18 cellular contexts compared by ENCODE assay signal in the genomic region with DNA sequence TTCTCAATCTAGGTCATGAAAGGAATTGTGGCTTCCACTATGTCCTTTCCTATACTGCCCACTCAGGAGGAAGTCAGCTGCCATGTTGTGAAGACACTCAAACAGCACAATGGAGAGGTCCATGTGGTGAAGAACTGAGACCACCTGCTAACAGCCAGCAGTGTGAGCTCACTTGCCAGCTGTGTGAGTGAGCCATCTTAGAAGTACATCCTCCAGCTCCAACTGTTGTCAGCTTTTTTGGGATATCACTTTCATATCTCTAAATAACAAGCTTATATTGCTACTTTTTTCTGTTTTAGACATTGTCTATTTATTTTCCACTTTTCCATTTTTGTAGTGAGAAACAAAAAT.
"Had no signal": no experiment of that assay in that cellular context is flagged by ENCODE, and none has a peak within 500 bp of the region (broad histone marks: within the 10 kb centered on the region; RNA-seq: fewer than 3 reads in every experiment).

No MANE protein-coding gene starts in this region.

- H3K36me3 Mint-ChIP-seq: natural killer cell treated with Interleukin-12 subunit alpha and Interleukin-12 subunit beta and Interleukin-15 and Interleukin-18, amount 100 ng/mL, for 72 hours; stimulated activated naive B cell treated with anti-CD40 and anti-IgM and Interleukin-4, amounts not matched to agents 10 μg/mL and 1 μg/mL and 100 μg/mL, for 72 hours had no signal

- ATAC-seq: esophagus mucosa; heart left ventricle; mucosa of descending colon; stimulated activated naive B cell treated with anti-CD40 and anti-IgM and Interleukin-4, amounts not matched to agents 10 μg/mL and 1 μg/mL and 100 μg/mL, for 72 hours; stimulated activated naive CD8-positive, alpha-beta T cell treated with anti-CD3 and anti-CD28 coated beads, Interleukin-15, amount 100 ng/mL, for 72 hours; upper lobe of right lung had no signal

- H3K36me3 ChIP-seq: heart left ventricle, neural progenitor cell, ovary, right atrium auricular region, tibial nerve, upper lobe of right lung, vagina had no signal

- H3K4me2 ChIP-seq: neural progenitor cell had no signal

- H3K4me1 ChIP-seq: right atrium auricular region, testis, tibial nerve, upper lobe of right lung had no signal

- H3K27ac Mint-ChIP-seq: natural killer cell treated with Interleukin-12 subunit alpha and Interleukin-12 subunit beta and Interleukin-15 and Interleukin-18, amount 100 ng/mL, for 72 hours; neural progenitor cell; stimulated activated naive B cell treated with anti-CD40 and anti-IgM and Interleukin-4, amounts not matched to agents 10 μg/mL and 1 μg/mL and 100 μg/mL, for 72 hours; stimulated activated naive CD8-positive, alpha-beta T cell treated with anti-CD3 and anti-CD28 coated beads, Interleukin-15, amount 100 ng/mL, for 72 hours had no signal

- H3K4me1 Mint-ChIP-seq: stimulated activated naive B cell treated with anti-CD40 and anti-IgM and Interleukin-4, amounts not matched to agents 10 μg/mL and 1 μg/mL and 100 μg/mL, for 72 hours; stimulated activated naive CD8-positive, alpha-beta T cell treated with anti-CD3 and anti-CD28 coated beads, Interleukin-15, amount 100 ng/mL, for 72 hours had no signal

- H3K27ac ChIP-seq: heart left ventricle, neural progenitor cell, ovary, right atrium auricular region, testis, tibial nerve, upper lobe of right lung, vagina had no signal

- H3K9ac ChIP-seq: neural progenitor cell had no signal

- DNase-seq: effector memory CD4-positive, alpha-beta T cell; heart left ventricle; hippocampal formation; kidney glomerular epithelial cell; mucosa of descending colon; nucleus accumbens; ovary; stimulated activated CD4-positive, alpha-beta T cell treated with anti-CD3 and anti-CD28 coated beads, Interleukin-4, amount 100 ng/mL, for 4 hours; stimulated activated naive B cell treated with anti-CD40 and anti-IgM and Interleukin-4, amounts not matched to agents 10 μg/mL and 1 μg/mL and 100 μg/mL, for 72 hours; stimulated activated naive CD8-positive, alpha-beta T cell treated with anti-CD3 and anti-CD28 coated beads, Interleukin-15, amount 100 ng/mL, for 72 hours; testis; upper lobe of right lung had no signal

- H3K4me3 ChIP-seq: heart left ventricle, mucosa of descending colon, neural progenitor cell, ovary, right atrium auricular region, testis, tibial nerve, upper lobe of right lung, vagina had no signal

- H3K27me3 ChIP-seq: heart left ventricle, neural progenitor cell, ovary, right atrium auricular region, testis, tibial nerve, upper lobe of right lung, vagina had no signal

- H3K9me3 ChIP-seq: heart left ventricle, mucosa of descending colon, ovary, right atrium auricular region, testis, tibial nerve, upper lobe of right lung, vagina had no signal

- H3K4me3 Mint-ChIP-seq: natural killer cell treated with Interleukin-12 subunit alpha and Interleukin-12 subunit beta and Interleukin-15 and Interleukin-18, amount 100 ng/mL, for 72 hours; neural progenitor cell; stimulated activated naive B cell treated with anti-CD40 and anti-IgM and Interleukin-4, amounts not matched to agents 10 μg/mL and 1 μg/mL and 100 μg/mL, for 72 hours; stimulated activated naive CD8-positive, alpha-beta T cell treated with anti-CD3 and anti-CD28 coated beads, Interleukin-15, amount 100 ng/mL, for 72 hours had no signal

- H3K9me3 Mint-ChIP-seq: natural killer cell treated with Interleukin-12 subunit alpha and Interleukin-12 subunit beta and Interleukin-15 and Interleukin-18, amount 100 ng/mL, for 72 hours had no signal
